1 cellular context compared by ENCODE assay signal in the genomic region with DNA sequence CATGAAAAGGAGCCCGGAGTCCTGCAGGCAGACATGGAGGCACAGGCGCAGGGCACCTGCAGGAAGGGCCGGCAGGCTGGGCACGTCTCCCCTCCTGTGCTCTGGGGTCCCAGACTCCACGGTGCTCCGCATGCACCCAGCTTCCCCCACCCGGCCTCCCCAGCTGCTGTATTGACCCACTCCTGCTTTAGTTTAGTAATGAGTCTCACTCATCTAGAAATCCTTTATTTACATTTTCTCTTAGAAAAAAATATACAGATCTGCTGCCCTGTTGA.
TF ChIP-seq lines count a peak whose summit lies in the region.

No MANE protein-coding gene starts in this region.

TF ChIP-seq in SK-N-SH, 30 proteins besides CTCF, POLR2A, EP300 and RAD21:
- no peak for TF ChIP-seq NFIC (IDR thresholded peaks at IDR 0.05; ENCODE audit: borderline replicate concordance)
- no peak for TF ChIP-seq CHD2 (IDR thresholded peaks at IDR 0.05; ENCODE audit: low read length, partially characterized antibody)
- TF ChIP-seq, protein P1, sequence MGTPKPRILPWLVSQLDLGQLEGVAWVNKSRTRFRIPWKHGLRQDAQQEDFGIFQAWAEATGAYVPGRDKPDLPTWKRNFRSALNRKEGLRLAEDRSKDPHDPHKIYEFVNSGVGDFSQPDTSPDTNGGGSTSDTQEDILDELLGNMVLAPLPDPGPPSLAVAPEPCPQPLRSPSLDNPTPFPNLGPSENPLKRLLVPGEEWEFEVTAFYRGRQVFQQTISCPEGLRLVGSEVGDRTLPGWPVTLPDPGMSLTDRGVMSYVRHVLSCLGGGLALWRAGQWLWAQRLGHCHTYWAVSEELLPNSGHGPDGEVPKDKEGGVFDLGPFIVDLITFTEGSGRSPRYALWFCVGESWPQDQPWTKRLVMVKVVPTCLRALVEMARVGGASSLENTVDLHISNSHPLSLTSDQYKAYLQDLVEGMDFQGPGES (IDR thresholded peaks at IDR 0.05; ENCODE audit: low read depth, low read length), result no peak
- no peak for TF ChIP-seq RCOR1 (IDR thresholded peaks at IDR 0.05; ENCODE audit: low read length)
- no peak for TF ChIP-seq GATA2 (CRISPR knock-in tag; IDR thresholded peaks at IDR 0.05)
